In the genomic region with DNA sequence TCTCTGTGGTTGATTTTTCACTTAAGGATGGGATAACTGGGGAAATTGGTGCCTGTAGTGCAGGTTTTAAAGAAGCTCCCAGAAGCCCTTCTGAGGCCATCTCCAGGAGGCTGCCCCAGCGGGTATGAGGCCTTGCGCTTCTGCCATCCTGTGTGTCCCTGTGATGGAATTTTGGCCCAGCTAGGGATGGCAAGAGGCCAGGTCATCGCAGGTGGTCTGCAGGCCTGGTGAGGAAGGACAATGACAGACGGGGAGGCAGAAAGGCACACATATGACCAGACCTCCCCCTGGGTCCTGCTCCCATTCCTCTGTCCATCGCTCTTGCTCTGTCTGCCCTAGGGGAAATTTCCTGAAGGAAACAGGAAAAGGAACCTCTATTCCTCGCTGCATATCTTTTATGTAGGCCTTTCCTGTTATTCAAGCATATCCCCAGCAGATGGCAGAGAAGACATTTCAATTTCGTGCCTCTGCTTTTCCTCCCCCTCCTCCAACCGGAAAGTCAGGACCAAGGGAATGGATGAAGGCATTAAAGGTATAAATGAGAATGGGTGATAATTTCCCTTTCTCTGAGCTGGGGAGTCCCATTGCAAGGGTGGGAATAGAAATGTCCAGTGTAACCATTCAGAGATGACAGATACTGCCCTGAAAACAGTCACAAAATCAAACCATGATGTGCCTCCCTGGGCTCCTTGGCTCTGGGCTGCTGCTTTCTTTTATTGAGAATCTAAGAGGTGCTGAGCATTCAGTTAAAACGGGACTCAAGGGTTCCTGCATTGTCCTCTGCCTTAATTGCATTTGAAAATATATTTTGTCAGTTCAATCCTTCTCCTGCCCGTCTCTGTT, we compare ENCODE assay signal across 10 cellular contexts. TPM values are rescaled to one million over a fixed set of nuclear protein-coding genes. Genes with fewer than 3 reads are reported as not detected.
DNase-seq lines count a peak whose midpoint lies in the region; ATAC-seq and TF ChIP-seq lines count a peak whose summit lies in the region.
"Had no signal": no experiment of that assay in that cellular context is flagged by ENCODE, and none has a peak within 500 bp of the region (broad histone marks: within the 10 kb centered on the region; RNA-seq: fewer than 3 reads in every experiment).

No MANE protein-coding gene starts in this region.

- no peak overlapping the region for H3K27ac ChIP-seq in neural progenitor cell

- H3K36me3 Mint-ChIP-seq in neural progenitor cell = no peaks in the 10 kb centered on the region
- no peaks in the 10 kb centered on the region for H3K36me3 Mint-ChIP-seq in activated T-helper 17 cell treated with anti-CD3 and anti-CD28 coated beads, Interleukin-2, amount 50 U/mL, for 72 hours (ENCODE audit: low read depth)

- H4K20me1 ChIP-seq in neural progenitor cell (ENCODE audit: low read depth) = no peaks in the 10 kb centered on the region

- H3K79me2 ChIP-seq in neural progenitor cell (ENCODE audit: low read depth) = no peaks in the 10 kb centered on the region

- H3K9me3 Mint-ChIP-seq in neural progenitor cell = no peaks in the 10 kb centered on the region
- no peaks in the 10 kb centered on the region for H3K9me3 Mint-ChIP-seq in activated T-helper 17 cell treated with anti-CD3 and anti-CD28 coated beads, Interleukin-2, amount 50 U/mL, for 72 hours

- H3K9ac ChIP-seq in neural progenitor cell = no peak overlapping the region

- no peaks in the 10 kb centered on the region for H3K9me3 ChIP-seq in neural progenitor cell (ENCODE audit: low read depth)

- H3K4me3 Mint-ChIP-seq in neural progenitor cell = no peak overlapping the region
- no peak overlapping the region for H3K4me3 Mint-ChIP-seq in activated T-helper 17 cell treated with anti-CD3 and anti-CD28 coated beads, Interleukin-2, amount 50 U/mL, for 72 hours

- DNase-seq in AG20443 (ENCODE audit: low spot score) = peak; percentile 79
- no peak for DNase-seq in GM13976 (ENCODE audit: low spot score)
- peak; percentile 74 for DNase-seq in RKO (ENCODE audit: low spot score)
- DNase-seq in fibroblast of mammary gland (ENCODE audit: low read depth) = peak; percentile 56
- peak; percentile 58 for DNase-seq in neural progenitor cell (ENCODE audit: low spot score)
- DNase-seq in activated CD8-positive, alpha-beta memory T cell treated with anti-CD3 and anti-CD28 coated beads, Interleukin-2, amount 50 U/mL, for 48 hours = no peak

- H3K4me3 ChIP-seq in fibroblast of mammary gland (ENCODE audit: control insufficient read depth, low read depth, low read length) = no peak overlapping the region
- no peak overlapping the region for H3K4me3 ChIP-seq in neural progenitor cell

- H3K27me3 ChIP-seq in neural progenitor cell = peaks cover 15% of the 10 kb centered on the region

- H3K27ac Mint-ChIP-seq in neural progenitor cell = no peak overlapping the region
- no peak overlapping the region for H3K27ac Mint-ChIP-seq in activated T-helper 17 cell treated with anti-CD3 and anti-CD28 coated beads, Interleukin-2, amount 50 U/mL, for 72 hours

- peak; percentile 54 for TF ChIP-seq CTCF in GM13976 (IDR thresholded peaks at IDR 0.05; ENCODE audit: borderline replicate concordance, control extremely low read depth, extremely low read depth, insufficient read depth, missing control alignments)
- peak; percentile 66 for TF ChIP-seq CTCF in fibroblast of mammary gland (conservative IDR thresholded peaks at IDR 0.05; ENCODE audit: control insufficient read depth, insufficient read depth, low read depth, low read length)
- TF ChIP-seq CTCF in neural progenitor cell (IDR thresholded peaks at IDR 0.05) = peak; percentile 68

- no peak for ATAC-seq in HG03039 (IDR thresholded peaks at IDR 0.05; ENCODE audit: unreplicated experiment)
- ATAC-seq in activated T-helper 17 cell treated with anti-CD3 and anti-CD28 coated beads, Interleukin-2, amount 50 U/mL, for 72 hours (replicated peaks) = no peak

- no peaks in the 10 kb centered on the region for H3K4me1 Mint-ChIP-seq in neural progenitor cell
- peaks cover 23% of the 10 kb centered on the region for H3K4me1 Mint-ChIP-seq in activated T-helper 17 cell treated with anti-CD3 and anti-CD28 coated beads, Interleukin-2, amount 50 U/mL, for 72 hours

- no peak overlapping the region for H3K4me2 ChIP-seq in neural progenitor cell

- H3K4me1 ChIP-seq in neural progenitor cell = no peaks in the 10 kb centered on the region

- H3F3A ChIP-seq in neural progenitor cell (ENCODE audit: low read depth) = no peaks in the 10 kb centered on the region

- peak overlapping the region; percentile 22 for H2AFZ ChIP-seq in neural progenitor cell (replicated peaks)

- in situ Hi-C loops in GM13976 (cut with MboI; ENCODE audit: low sequenced_read_pairs, unreplicated experiment) = loop anchor here (10.0 kb wide), 1 partner anchor 129 kb away; no protein-coding TSS in a partner anchor

- no peaks in the 10 kb centered on the region for H3K36me3 ChIP-seq in neural progenitor cell

- H3K27me3 Mint-ChIP-seq in neural progenitor cell (ENCODE audit: insufficient read depth, low read depth) = peaks cover 16% of the 10 kb centered on the region
- peaks cover 12% of the 10 kb centered on the region for H3K27me3 Mint-ChIP-seq in activated T-helper 17 cell treated with anti-CD3 and anti-CD28 coated beads, Interleukin-2, amount 50 U/mL, for 72 hours

RNA-seq across cellular contexts. Expression of gene HLA-F, which starts 17.6 kb away (rescaled TPM):
- 0.56 TPM in 1 of 2 replicates, not detected in the other for total RNA-seq in neural progenitor cell (ENCODE audit: low replicate concordance)
- total RNA-seq in activated T-helper 17 cell treated with anti-CD3 and anti-CD28 coated beads, Interleukin-2, amount 50 U/mL, for 72 hours = 100 to 1,000 TPM; 159 to 352 TPM

RNA-seq across cellular contexts. Expression of gene ZFP57, which starts 24.7 kb away (rescaled TPM):
- not detected in 2 replicates for total RNA-seq in neural progenitor cell (ENCODE audit: low replicate concordance)
- 1 to 10 TPM in 1 of 2 donors, not detected in 1; 2.6 TPM for total RNA-seq in activated T-helper 17 cell treated with anti-CD3 and anti-CD28 coated beads, Interleukin-2, amount 50 U/mL, for 72 hours
- total RNA-seq: glomerular endothelial cell, urinary bladder had no signal

RNA-seq across cellular contexts. Expression of gene MOG, which starts 48.7 kb away (rescaled TPM):
- not detected in 2 replicates for total RNA-seq in neural progenitor cell (ENCODE audit: low replicate concordance)
- total RNA-seq in activated T-helper 17 cell treated with anti-CD3 and anti-CD28 coated beads, Interleukin-2, amount 50 U/mL, for 72 hours = not detected
- total RNA-seq: glomerular endothelial cell, urinary bladder had no signal

Comparison
In these comparisons a context has a peak if more than half of its experiments do, and no peak if none do; other contexts are left out.
1. DNase-seq: peak in AG20443 (single experiment), RKO (single experiment), fibroblast of mammary gland (single experiment) and neural progenitor cell (single experiment); none in GM13976 (single experiment) and activated CD8-positive, alpha-beta memory T cell treated with anti-CD3 and anti-CD28 coated beads, Interleukin-2, amount 50 U/mL, for 48 hours (single experiment).
2. RNA of gene HLA-F, which starts 17.6 kb away (total RNA-seq): 159 to 352 TPM in activated T-helper 17 cell treated with anti-CD3 and anti-CD28 coated beads, Interleukin-2, amount 50 U/mL, for 72 hours; 0.56 TPM in neural progenitor cell; every median in the first group is over 100 times any median in the second.
3. Peak in every context shown above with its lines, with median percentiles within 50 percentile points of each other: CTCF ChIP-seq.